13 cellular contexts compared by ENCODE assay signal in the genomic region with DNA sequence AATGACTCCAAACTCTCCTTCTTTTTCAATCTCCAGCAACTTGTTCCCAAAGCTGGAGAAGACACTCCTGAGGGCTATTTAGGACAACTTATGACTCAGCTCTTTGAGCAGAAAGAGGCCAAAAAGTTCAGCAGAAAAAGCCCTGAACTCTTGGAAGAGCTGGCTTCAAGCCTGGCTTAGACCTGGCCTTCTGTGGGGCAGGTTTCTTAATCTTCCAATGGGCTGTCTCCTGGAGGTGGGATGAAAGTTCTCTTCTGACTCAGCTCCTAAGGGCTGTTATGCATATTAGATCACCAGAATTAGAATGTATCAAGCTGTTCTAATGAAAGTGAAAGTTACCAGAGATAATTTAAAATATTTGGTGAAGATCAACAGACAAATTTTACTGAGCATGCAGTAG.
"Had no signal": no experiment of that assay in that cellular context is flagged by ENCODE, and none has a peak within 500 bp of the region (broad histone marks: within the 10 kb centered on the region; RNA-seq: fewer than 3 reads in every experiment).

No MANE protein-coding gene starts in this region.

- H3K36me3 ChIP-seq: gastrocnemius medialis, heart right ventricle, lower lobe of right lung, stomach had no signal

- H3K4me3 ChIP-seq: coronary artery, gastrocnemius medialis, heart right ventricle, lower lobe of right lung, psoas muscle, stomach had no signal

- H3K4me1 ChIP-seq: gastrocnemius medialis, heart right ventricle, lower lobe of right lung, psoas muscle, stomach had no signal

- H3K27ac ChIP-seq: coronary artery, gastrocnemius medialis, heart right ventricle, lower lobe of right lung, psoas muscle, stomach had no signal

- H3K9me3 ChIP-seq: gastrocnemius medialis, heart right ventricle, lower lobe of right lung, psoas muscle had no signal

- H3K27me3 ChIP-seq: gastrocnemius medialis, heart right ventricle, stomach had no signal

- ATAC-seq: gastrocnemius medialis, heart right ventricle, lower lobe of right lung, psoas muscle, sciatic nerve had no signal

- DNase-seq: activated CD4-positive, alpha-beta T cell treated with anti-CD3 and anti-CD28 coated beads, Interleukin-2, amount 50 U/mL, for 1 hour; activated CD8-positive, alpha-beta memory T cell treated with anti-CD3 and anti-CD28 coated beads for 24 hours; activated naive CD4-positive, alpha-beta T cell; caudate nucleus; gastrocnemius medialis; heart right ventricle; left cardiac atrium; lower lobe of right lung; psoas muscle; stimulated activated CD4-positive, alpha-beta T cell treated with anti-CD3 and anti-CD28 coated beads, Interleukin-2, amount 100 ng/mL, for 24 hours; stomach had no signal
